Comparison of ENCODE assay signal across 21 cellular contexts in the genomic region with DNA sequence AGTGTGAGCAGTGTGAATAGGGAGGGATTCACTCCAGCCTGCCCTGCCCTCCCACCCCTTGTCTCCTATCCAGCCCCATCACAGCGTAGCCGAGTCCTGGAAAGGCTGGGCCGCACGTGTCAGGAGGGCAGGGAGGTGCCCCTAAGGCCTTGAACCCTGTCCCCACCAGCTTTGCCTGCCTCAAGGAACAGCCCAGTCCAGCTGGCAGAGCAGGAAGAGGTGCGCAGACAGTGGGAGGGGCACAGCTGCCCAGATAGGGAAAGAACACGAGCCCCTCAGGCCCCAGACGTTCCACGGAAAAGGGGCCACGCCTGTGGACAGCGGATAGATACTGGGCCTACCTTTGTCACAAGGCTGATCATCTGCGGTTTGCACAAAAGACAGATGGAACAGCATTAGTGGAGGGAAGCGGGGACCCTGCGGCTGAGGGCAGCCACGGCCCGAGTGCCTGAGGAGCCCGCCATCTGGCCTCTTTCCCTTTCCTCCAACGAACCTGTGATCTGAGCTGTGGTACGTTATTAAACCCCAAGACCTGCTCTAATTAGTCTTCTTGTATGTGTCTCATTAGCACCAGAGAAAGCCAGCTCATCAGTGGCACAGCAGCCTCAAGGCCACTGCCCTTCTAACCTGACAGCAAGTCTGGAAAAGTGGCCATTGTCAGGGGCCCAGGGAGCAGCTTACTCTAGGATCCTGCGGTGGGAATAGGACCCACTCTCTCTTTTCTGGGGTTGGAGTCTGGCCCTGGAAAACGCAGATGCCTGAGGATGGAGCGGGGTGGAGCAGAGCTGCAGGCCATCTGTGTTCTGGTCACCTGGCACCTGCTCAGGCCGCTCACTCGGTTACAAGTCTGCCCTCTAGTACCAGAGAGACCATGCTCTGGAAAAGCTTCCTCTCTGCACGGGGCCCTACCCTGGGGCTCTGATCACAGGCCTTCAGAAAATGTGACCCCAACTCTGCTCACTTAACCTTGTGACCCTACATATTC. TPM values are rescaled to one million over a fixed set of nuclear protein-coding genes. Genes with fewer than 3 reads are reported as not detected.
"Had no signal": no experiment of that assay in that cellular context is flagged by ENCODE, and none has a peak within 500 bp of the region (broad histone marks: within the 10 kb centered on the region; RNA-seq: fewer than 3 reads in every experiment).

No MANE protein-coding gene starts in this region.

- H2AFZ ChIP-seq: neural progenitor cell had no signal

- H3K36me3 ChIP-seq: neural progenitor cell had no signal

- DNase-seq: activated CD8-positive, alpha-beta memory T cell treated with anti-CD3 and anti-CD28 coated beads for 24 hours; activated gamma-delta T cell; endodermal cell; foreskin fibroblast; hippocampal formation; naive thymus-derived CD4-positive, alpha-beta T cell; psoas muscle; spleen; stimulated activated CD4-positive, alpha-beta T cell treated with anti-CD3 and anti-CD28 coated beads, Interleukin-4, amount 100 ng/mL, for 4 hours; T-cell; T1000; upper lobe of left lung had no signal

- H3K4me3 ChIP-seq: neural progenitor cell, psoas muscle, spleen, thoracic aorta, upper lobe of left lung had no signal

- ATAC-seq: naive thymus-derived CD4-positive, alpha-beta T cell; psoas muscle; sciatic nerve; stimulated activated memory B cell treated with anti-CD40 and anti-IgM and Interleukin-4, amounts not matched to agents 10 μg/mL and 1 μg/mL and 100 μg/mL, for 72 hours; T-cell had no signal

- H3K4me2 ChIP-seq: neural progenitor cell had no signal

- H3K4me1 ChIP-seq: neural progenitor cell, psoas muscle had no signal

- H3K9ac ChIP-seq: neural progenitor cell had no signal

- H3K9me3 ChIP-seq: psoas muscle, spleen, thoracic aorta, upper lobe of left lung had no signal

- H3K27me3 ChIP-seq: neural progenitor cell, upper lobe of left lung had no signal

- H3K27ac ChIP-seq: epithelial cell of prostate, neural progenitor cell, psoas muscle, spleen, thoracic aorta, upper lobe of left lung had no signal

RNA-seq across cellular contexts. Expression of a gene that starts 16.3 kb away (rescaled TPM):
- polyA plus RNA-seq: naive thymus-derived CD4-positive, alpha-beta T cell had no signal

RNA-seq across cellular contexts. Expression of a gene that starts 30.3 kb away (rescaled TPM):
- total RNA-seq: bronchial epithelial cell; endodermal cell; glomerular endothelial cell; naive thymus-derived CD4-positive, alpha-beta T cell; osteocyte; T-cell had no signal
- polyA plus RNA-seq: naive thymus-derived CD4-positive, alpha-beta T cell had no signal

RNA-seq across cellular contexts. Expression of a gene that starts 36.4 kb away (rescaled TPM):
- total RNA-seq: bronchial epithelial cell; endodermal cell; glomerular endothelial cell; mucosa of gallbladder; naive thymus-derived CD4-positive, alpha-beta T cell; osteocyte; psoas muscle; sciatic nerve; T-cell; thoracic aorta had no signal
- polyA plus RNA-seq: naive thymus-derived CD4-positive, alpha-beta T cell had no signal

RNA-seq across cellular contexts. Expression of a gene that starts 58.0 kb away (rescaled TPM):
- total RNA-seq: bronchial epithelial cell; endodermal cell; glomerular endothelial cell; mucosa of gallbladder; naive thymus-derived CD4-positive, alpha-beta T cell; osteocyte; psoas muscle; sciatic nerve; spleen; T-cell; upper lobe of left lung had no signal
- polyA plus RNA-seq: naive thymus-derived CD4-positive, alpha-beta T cell; psoas muscle had no signal
